ENCODE assay signal across 1 cellular context in genomic region chr17:36933174-36934143, GRCh38.
TF ChIP-seq lines count a peak whose summit lies in the region.

No MANE protein-coding gene starts in this region.

TF ChIP-seq in H1, 55 proteins besides CTCF, POLR2A, EP300 and RAD21:
- TF ChIP-seq PHF8 (conservative IDR thresholded peaks at IDR 0.05; ENCODE audit: low read depth, low read length) (no peak), SUZ12 (IDR thresholded peaks at IDR 0.05; ENCODE audit: low read length) (peak; percentile 57), EZH2 (IDR thresholded peaks at IDR 0.05; ENCODE audit: low read depth, low read length, severe bottlenecking) (peak; percentile 79), TBP (IDR thresholded peaks at IDR 0.05; ENCODE audit: low read depth, low read length) (no peak), RNF2 (IDR thresholded peaks at IDR 0.05; ENCODE audit: borderline replicate concordance, low read depth, low read length, missing control alignments, poor library complexity, severe bottlenecking) (peak; percentile 94), SP1 (IDR thresholded peaks at IDR 0.05; ENCODE audit: low read depth, low read length) (no peak), CBX8 (IDR thresholded peaks at IDR 0.05; ENCODE audit: borderline replicate concordance, low read depth, low read length) (peak; percentile 90; the same call in 1 of the 2 replicates), ATF3 (IDR thresholded peaks at IDR 0.05; ENCODE audit: insufficient read depth, low read depth, low read length) (no peak), SP4 (IDR thresholded peaks at IDR 0.05; ENCODE audit: low read length) (no peak), BRCA1 (IDR thresholded peaks at IDR 0.05; ENCODE audit: low read depth, low read length) (no peak), SIN3A (conservative IDR thresholded peaks at IDR 0.05 in 1 of 2, IDR thresholded peaks at IDR 0.05 in 1 of 2; ENCODE audit: low read depth in 1 of 2, low read length in 2 of 2) (no peak)
